13 cellular contexts compared by ENCODE assay signal in the genomic region with DNA sequence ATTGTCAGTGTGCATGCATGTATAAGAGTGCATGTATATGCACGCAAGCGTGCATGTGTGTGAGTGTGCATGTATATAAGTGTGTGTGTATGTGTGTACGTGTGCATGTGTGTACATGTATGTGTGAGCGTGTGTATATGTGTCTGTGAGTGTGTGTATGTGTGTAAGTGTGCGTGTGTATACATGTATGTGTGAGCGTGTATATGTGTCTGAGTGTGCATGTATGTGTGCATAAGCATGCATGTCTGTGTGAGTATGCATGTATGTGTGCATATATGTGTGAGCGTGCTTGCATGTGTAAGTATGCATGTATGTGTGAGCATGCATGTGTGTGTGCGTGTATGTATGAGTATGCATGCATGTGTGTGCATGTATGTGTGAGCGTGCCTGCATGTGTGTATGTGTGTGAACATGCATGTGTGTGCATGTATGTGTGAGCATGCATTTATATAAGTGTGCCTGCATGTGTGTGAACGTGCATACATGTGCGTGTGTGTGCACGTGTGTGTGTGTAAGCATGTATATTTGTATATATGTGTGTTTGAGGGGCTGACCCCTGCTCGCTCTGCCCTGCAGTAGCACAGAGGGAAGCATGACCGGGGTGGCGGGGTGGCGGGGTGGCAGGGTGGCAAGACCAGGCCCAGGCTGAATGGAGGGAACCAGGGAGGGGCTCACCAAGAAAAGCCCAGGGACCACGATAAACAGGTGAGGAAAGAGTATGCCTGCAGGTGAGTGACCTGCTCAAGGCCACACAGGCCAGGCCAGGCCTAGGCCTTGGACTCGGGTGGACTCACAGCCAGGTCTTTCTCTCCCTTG. TPM values are rescaled to one million over a fixed set of nuclear protein-coding genes. Genes with fewer than 3 reads are reported as not detected.
DNase-seq lines count a peak whose midpoint lies in the region; ATAC-seq and TF ChIP-seq lines count a peak whose summit lies in the region.
"Had no signal": no experiment of that assay in that cellular context is flagged by ENCODE, and none has a peak within 500 bp of the region (broad histone marks: within the 10 kb centered on the region; RNA-seq: fewer than 3 reads in every experiment).

No MANE protein-coding gene starts in this region.

- no peak for TF ChIP-seq CTCF in SK-N-SH (IDR thresholded peaks at IDR 0.05)

- no peaks in the 10 kb centered on the region for H4K20me1 ChIP-seq in SK-N-SH (ENCODE audit: insufficient read depth)

- peak overlapping the region; percentile 72 for H3K4me3 Mint-ChIP-seq in central memory CD8-positive, alpha-beta T cell

- H2AFZ ChIP-seq in SK-N-SH (ENCODE audit: low read depth) (no peak overlapping the region), trophoblast cell (ENCODE audit: insufficient read depth, low read length, poor library complexity) (no peak overlapping the region)

- H3K23ac ChIP-seq in trophoblast cell (ENCODE audit: low read length) = peak overlapping the region; percentile 34

- DNase-seq in SK-N-SH = no peak
- no peak for DNase-seq in Jurkat, Clone E6-1 (ENCODE audit: low read depth, low spot score)
- no peak for DNase-seq in central memory CD8-positive, alpha-beta T cell (ENCODE audit: low spot score in 2 of 2)
- DNase-seq in trophoblast cell = no peak
- DNase-seq in glomerular visceral epithelial cell (ENCODE audit: extremely low spot score) = no peak
- DNase-seq: islet precursor cell, NCI-H526 treated with DMSO at 0.1 percent for 48 hours, ovary had no signal

- H3K4me1 ChIP-seq in SK-N-SH (ENCODE audit: control insufficient read depth in 1 of 2, insufficient read depth in 2 of 2, low read depth in 1 of 2, low read length in 1 of 2) (peaks cover 26 to 40% of the 10 kb centered on the region in 2 experiments; a peak in 3 of 4 replicates), trophoblast cell (ENCODE audit: control insufficient read depth in 1 of 2, insufficient read depth in 2 of 2, low read length in 2 of 2) (no peaks in the 10 kb centered on the region)

- CTCF ChIA-PET in SK-N-SH (lab: Yijun Ruan, JAX) = interaction anchor here (0.7 to 17.3 kb wide), 4 partner anchors 9 to 147 kb away, joined by 3 to 287 read pairs (median 104); a partner anchor contains a TSS

- no peak overlapping the region for H3K4ac ChIP-seq in trophoblast cell (ENCODE audit: low read depth, low read length)

- H4K8ac ChIP-seq in trophoblast cell (ENCODE audit: low read depth, low read length) = no peak overlapping the region

- no peaks in the 10 kb centered on the region for H3K9me2 ChIP-seq in SK-N-SH

- no peaks in the 10 kb centered on the region for H3K36me3 ChIP-seq in SK-N-SH (replicated peaks in 1 of 2; ENCODE audit: control insufficient read depth in 1 of 2, insufficient read depth in 2 of 2, low read length in 1 of 2)
- no peaks in the 10 kb centered on the region for H3K36me3 ChIP-seq in trophoblast cell (ENCODE audit: control insufficient read depth in 1 of 2, insufficient read depth in 2 of 2, low read length in 2 of 2)
- H3K36me3 ChIP-seq: cardiac muscle cell, ovary had no signal

- H3K27ac ChIP-seq in SK-N-SH (ENCODE audit: low read depth in 2 of 2, low read length in 1 of 2) (peak overlapping the region in 1 of 2 experiments; percentile 94; a peak in 2 of 4 replicates), trophoblast cell (ENCODE audit: low read depth, low read length) (no peak overlapping the region)
- H3K27ac ChIP-seq: 22Rv1, cardiac muscle cell, ovary had no signal

- POLR2A ChIA-PET in SK-N-SH (lab: Yijun Ruan, JAX) = interaction anchor here (1.3 kb wide), 1 partner anchor 26 kb away, joined by 3 read pairs; no protein-coding TSS in a partner anchor

- no peak overlapping the region for H2BK12ac ChIP-seq in trophoblast cell (ENCODE audit: low read length)

- H2BK5ac ChIP-seq in trophoblast cell (ENCODE audit: low read depth, low read length, poor library complexity) = no peak overlapping the region

- H3K9me3 ChIP-seq in SK-N-SH (no peaks in the 10 kb centered on the region), trophoblast cell (ENCODE audit: insufficient read depth, low read depth, low read length) (peaks cover 2% of the 10 kb centered on the region)
- H3K9me3 ChIP-seq: ovary had no signal

- H3K79me2 ChIP-seq in SK-N-SH (ENCODE audit: insufficient read depth) (no peaks in the 10 kb centered on the region), trophoblast cell (ENCODE audit: control insufficient read depth, insufficient read depth, low read length, poor library complexity) (no peaks in the 10 kb centered on the region)

- 90% methylated on average over 17 of the region's 18 CpGs for WGBS in SK-N-SH (ENCODE audit: low lambda C conversion rate)
- WGBS in trophoblast cell (ENCODE audit: extremely low coverage, insufficient coverage, insufficient read length) = no CpG with 5 or more reads among the region's 18 CpGs

- H3K79me1 ChIP-seq in trophoblast cell (ENCODE audit: low read length) = no peaks in the 10 kb centered on the region

- H3K4me1 Mint-ChIP-seq in central memory CD8-positive, alpha-beta T cell = peaks cover 85% of the 10 kb centered on the region

- no peaks in the 10 kb centered on the region for H3K27me3 Mint-ChIP-seq in central memory CD8-positive, alpha-beta T cell

- H3K9me3 Mint-ChIP-seq in central memory CD8-positive, alpha-beta T cell = no peaks in the 10 kb centered on the region

- H3K27me3 ChIP-seq in SK-N-SH (ENCODE audit: insufficient read depth) (no peaks in the 10 kb centered on the region), trophoblast cell (ENCODE audit: insufficient read depth, low read length) (no peaks in the 10 kb centered on the region)
- H3K27me3 ChIP-seq: cardiac muscle cell, ovary had no signal

- TF ChIP-seq RAD21 in SK-N-SH (IDR thresholded peaks at IDR 0.05; ENCODE audit: low read length) = no peak

- H3K4me3 ChIP-seq in SK-N-SH (ENCODE audit: low read depth in 2 of 2, low read length in 1 of 2) (no peak overlapping the region), trophoblast cell (ENCODE audit: low read depth, low read length) (peak overlapping the region; percentile 11)
- H3K4me3 ChIP-seq in Jurkat, Clone E6-1 (ENCODE audit: low read length) = peak overlapping the region; percentile 35
- H3K4me3 ChIP-seq: cardiac muscle cell, ovary had no signal

- no peak overlapping the region for H3K18ac ChIP-seq in trophoblast cell (ENCODE audit: low read length)

- H3K27ac Mint-ChIP-seq in central memory CD8-positive, alpha-beta T cell (ENCODE audit: low read depth) = peak overlapping the region; percentile 83

- H3K14ac ChIP-seq in trophoblast cell (ENCODE audit: low read length) = no peak overlapping the region

- H3K4me2 ChIP-seq in SK-N-SH (peak overlapping the region; percentile 69), trophoblast cell (ENCODE audit: low read length) (no peak overlapping the region)

- no peak overlapping the region for H4K91ac ChIP-seq in trophoblast cell (ENCODE audit: low read depth, low read length)

- no peak for ATAC-seq in SK-N-SH treated with all-trans-retinoic acid at 6 μM for 48 hours
- no peak for ATAC-seq in central memory CD8-positive, alpha-beta T cell (replicated peaks; ENCODE audit: extremely low read depth, poor library complexity, severe bottlenecking)
- ATAC-seq in HG02970 (IDR thresholded peaks at IDR 0.05; ENCODE audit: low FRiP score, unreplicated experiment) = no peak
- ATAC-seq in GM18502 (IDR thresholded peaks at IDR 0.05; ENCODE audit: poor library complexity, unreplicated experiment) = no peak

- peaks cover 44% of the 10 kb centered on the region for H3K36me3 Mint-ChIP-seq in central memory CD8-positive, alpha-beta T cell (ENCODE audit: insufficient read depth)

- no peak overlapping the region for H4K12ac ChIP-seq in trophoblast cell (ENCODE audit: low read depth, low read length)

- H2AK5ac ChIP-seq in trophoblast cell (ENCODE audit: low read length) = no peak overlapping the region

- H3K9ac ChIP-seq in SK-N-SH (no peak overlapping the region), trophoblast cell (ENCODE audit: low read length) (no peak overlapping the region)

- H2BK120ac ChIP-seq in trophoblast cell (ENCODE audit: insufficient read depth, low read length, poor library complexity) = no peak overlapping the region

- peaks cover 30% of the 10 kb centered on the region for H3F3A ChIP-seq in SK-N-SH (replicated peaks; ENCODE audit: insufficient read depth)

- TF ChIP-seq EP300 in SK-N-SH (IDR thresholded peaks at IDR 0.05; ENCODE audit: borderline replicate concordance in 1 of 2, low read depth in 1 of 2, low read length in 1 of 2) = no peak

TF ChIP-seq in SK-N-SH, 30 proteins besides CTCF, POLR2A, EP300 and RAD21:
- TF ChIP-seq GABPA (IDR thresholded peaks at IDR 0.05; ENCODE audit: low read depth) = no peak
- no peak for TF ChIP-seq FOXJ3 (CRISPR knock-in tag; IDR thresholded peaks at IDR 0.05)

TF ChIP-seq in SK-N-SH treated with all-trans-retinoic acid at 6 μM for 48 hours, 23 proteins besides CTCF, POLR2A, EP300 and RAD21 (continues in another document):
- TF ChIP-seq RARB (CRISPR knock-in tag; IDR thresholded peaks at IDR 0.05) (no peak), ZNF8 (CRISPR knock-in tag; IDR thresholded peaks at IDR 0.05) (no peak), TCF4 (CRISPR knock-in tag; IDR thresholded peaks at IDR 0.05; ENCODE audit: borderline replicate concordance) (no peak), BACH2 (CRISPR knock-in tag; IDR thresholded peaks at IDR 0.05; ENCODE audit: borderline replicate concordance) (no peak), OSR1 (CRISPR knock-in tag; IDR thresholded peaks at IDR 0.05) (no peak), CSDC2 (CRISPR knock-in tag; IDR thresholded peaks at IDR 0.05) (no peak), ESRRG (CRISPR knock-in tag; IDR thresholded peaks at IDR 0.05) (no peak), ZFP30 (CRISPR knock-in tag; IDR thresholded peaks at IDR 0.05) (no peak)
- TF ChIP-seq, protein P1, sequence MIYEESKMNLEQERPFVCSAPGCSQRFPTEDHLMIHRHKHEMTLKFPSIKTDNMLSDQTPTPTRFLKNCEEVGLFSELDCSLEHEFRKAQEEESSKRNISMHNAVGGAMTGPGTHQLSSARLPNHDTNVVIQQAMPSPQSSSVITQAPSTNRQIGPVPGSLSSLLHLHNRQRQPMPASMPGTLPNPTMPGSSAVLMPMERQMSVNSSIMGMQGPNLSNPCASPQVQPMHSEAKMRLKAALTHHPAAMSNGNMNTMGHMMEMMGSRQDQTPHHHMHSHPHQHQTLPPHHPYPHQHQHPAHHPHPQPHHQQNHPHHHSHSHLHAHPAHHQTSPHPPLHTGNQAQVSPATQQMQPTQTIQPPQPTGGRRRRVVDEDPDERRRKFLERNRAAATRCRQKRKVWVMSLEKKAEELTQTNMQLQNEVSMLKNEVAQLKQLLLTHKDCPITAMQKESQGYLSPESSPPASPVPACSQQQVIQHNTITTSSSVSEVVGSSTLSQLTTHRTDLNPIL (CRISPR knock-in tag; IDR thresholded peaks at IDR 0.05; ENCODE audit: low read depth) = no peak

RNA-seq across cellular contexts. Expression of a gene that starts 26.3 kb away (rescaled TPM):
- polyA plus RNA-seq in SK-N-SH (2012; rRNA removed) = 0.03 and 0.07 TPM in 2 replicates
- 0.01 and 0.04 TPM in 2 replicates for polyA plus RNA-seq in SK-N-SH (2012; cell fraction: cytosol; rRNA removed)
- polyA plus RNA-seq in SK-N-SH (2012; cell fraction: nucleus; rRNA removed) = 0.08 and 0.13 TPM in 2 replicates
- 1.7 TPM for polyA plus RNA-seq in Jurkat, Clone E6-1 (2012; ENCODE audit: insufficient read depth, insufficient read length)
- not detected in 2 replicates for polyA plus RNA-seq in trophoblast cell (2013)
- polyA plus RNA-seq: cardiac muscle cell had no signal

Comparison
In these comparisons a context has a peak if more than half of its experiments do, and no peak if none do; other contexts are left out.
1. H3K4me3 ChIP-seq: peak in Jurkat, Clone E6-1 (single experiment) and trophoblast cell (single experiment); none in SK-N-SH (0 of 2).